In genomic region chr11:62423012-62423411, GRCh38 we compare ENCODE assay signal across 26 cellular contexts. TPM values are rescaled to one million over a fixed set of nuclear protein-coding genes. Genes with fewer than 3 reads are reported as not detected.
"Had no signal": no experiment of that assay in that cellular context is flagged by ENCODE, and none has a peak within 500 bp of the region (broad histone marks: within the 10 kb centered on the region; RNA-seq: fewer than 3 reads in every experiment).

No MANE protein-coding gene starts in this region.

- H3K4me3 ChIP-seq: cardiac muscle cell, lung, ovary, psoas muscle, testis, upper lobe of right lung had no signal

- H3K27me3 ChIP-seq: cardiac muscle cell, ovary, testis, upper lobe of right lung had no signal

- H3K4me1 ChIP-seq: foreskin keratinocyte, psoas muscle, upper lobe of right lung had no signal

- H3K27ac Mint-ChIP-seq: activated CD4-positive, alpha-beta T cell treated with anti-CD3 and anti-CD28 coated beads, Interleukin-2, amount 10 ng/mL, durations not matched to agents 24 days and 14 days; activated naive CD8-positive, alpha-beta T cell; activated T-helper 1 cell treated with anti-CD3 and anti-CD28 coated beads, Interleukin-12 subunit alpha, Interleukin-12 subunit beta, Interleukin-2, Interleukin-4 antibody, amounts not matched to agents 30 ng/mL and 10 ng/mL and 1 ng/mL, durations not matched to agents 14 hours and 24 hours and 36 hours; T-cell had no signal

- H3K27me3 Mint-ChIP-seq: activated naive CD8-positive, alpha-beta T cell; T-cell had no signal

- H3K36me3 Mint-ChIP-seq: activated naive CD8-positive, alpha-beta T cell; T-cell had no signal

- ATAC-seq: effector memory CD8-positive, alpha-beta T cell; foreskin keratinocyte; psoas muscle; right cardiac atrium; T-cell; upper lobe of right lung had no signal

- H3K9me3 Mint-ChIP-seq: activated CD4-positive, alpha-beta T cell treated with anti-CD3 and anti-CD28 coated beads, Interleukin-2, amount 10 ng/mL, durations not matched to agents 24 days and 14 days; activated T-helper 1 cell treated with anti-CD3 and anti-CD28 coated beads, Interleukin-12 subunit alpha, Interleukin-12 subunit beta, Interleukin-2, Interleukin-4 antibody, amounts not matched to agents 30 ng/mL and 10 ng/mL and 1 ng/mL, durations not matched to agents 14 hours and 24 hours and 36 hours; effector memory CD8-positive, alpha-beta T cell; neural crest cell; T-cell had no signal

- H3K36me3 ChIP-seq: cardiac muscle cell, ovary, upper lobe of right lung had no signal

- H3K27ac ChIP-seq: cardiac muscle cell, epithelial cell of prostate, foreskin keratinocyte, ovary, psoas muscle, testis, upper lobe of right lung had no signal

- H3K4me1 Mint-ChIP-seq: neural crest cell had no signal

- H3K9me3 ChIP-seq: ovary, psoas muscle, testis, upper lobe of right lung had no signal

- H3K4me3 Mint-ChIP-seq: activated CD4-positive, alpha-beta T cell treated with anti-CD3 and anti-CD28 coated beads, Interleukin-2, amount 10 ng/mL, durations not matched to agents 24 days and 14 days; activated naive CD8-positive, alpha-beta T cell; activated T-helper 1 cell treated with anti-CD3 and anti-CD28 coated beads, Interleukin-12 subunit alpha, Interleukin-12 subunit beta, Interleukin-2, Interleukin-4 antibody, amounts not matched to agents 30 ng/mL and 10 ng/mL and 1 ng/mL, durations not matched to agents 14 hours and 24 hours and 36 hours; effector memory CD8-positive, alpha-beta T cell; neural crest cell; T-cell had no signal

- DNase-seq: activated CD4-positive, alpha-beta T cell treated with anti-CD3 and anti-CD28 coated beads, Interleukin-2, amount 10 ng/mL, durations not matched to agents 24 days and 14 days; activated CD4-positive, CD25-positive, alpha-beta regulatory T cell; activated gamma-delta T cell treated with Interleukin-2 at 50 U/mL for 16 hours; effector memory CD8-positive, alpha-beta T cell; foreskin keratinocyte; midbrain; ovary; right cardiac atrium; small intestine; stimulated activated CD4-positive, alpha-beta T cell treated with anti-CD3 and anti-CD28 coated beads, Interleukin-15, amount 100 ng/mL, for 24 hours; stimulated activated CD4-positive, alpha-beta T cell treated with anti-CD3 and anti-CD28 coated beads, Interleukin-2, amount 100 ng/mL, for 48 hours; T-cell; testis; upper lobe of right lung had no signal

RNA-seq across cellular contexts. Expression of gene SCGB1A1, which starts 4.2 kb away (rescaled TPM):
- total RNA-seq: activated CD4-positive, alpha-beta T cell treated with anti-CD3 and anti-CD28 coated beads, Interleukin-2, amount 10 ng/mL, durations not matched to agents 24 days and 14 days; activated CD8-positive, alpha-beta memory T cell treated with anti-CD3 and anti-CD28 coated beads for 36 hours; activated T-helper 1 cell treated with anti-CD3 and anti-CD28 coated beads, Interleukin-12 subunit alpha, Interleukin-12 subunit beta, Interleukin-2, Interleukin-4 antibody, amounts not matched to agents 30 ng/mL and 10 ng/mL and 1 ng/mL, durations not matched to agents 14 hours and 24 hours and 36 hours; cardiac muscle cell; chondrocyte; dermis microvascular lymphatic vessel endothelial cell; fibroblast of lung; foreskin keratinocyte; neural crest cell; psoas muscle; right cardiac atrium; testis had no signal
- polyA plus RNA-seq: cardiac muscle cell, fibroblast of lung, foreskin keratinocyte, keratinocyte, ovary, right cardiac atrium had no signal
